In genomic region chr7:46153951-46154787, GRCh38 we compare ENCODE assay signal across 12 cellular contexts.
DNase-seq lines count a peak whose midpoint lies in the region; ATAC-seq and TF ChIP-seq lines count a peak whose summit lies in the region.
"Had no signal": no experiment of that assay in that cellular context is flagged by ENCODE, and none has a peak within 500 bp of the region (broad histone marks: within the 10 kb centered on the region; RNA-seq: fewer than 3 reads in every experiment).

No MANE protein-coding gene starts in this region.

- no peak overlapping the region for H2AK5ac ChIP-seq in mesenchymal stem cell (ENCODE audit: low read length, severe bottlenecking)

- peak; percentile 43 for DNase-seq in RPMI7951 (ENCODE audit: low read depth)
- no peak for DNase-seq in mesenchymal stem cell
- DNase-seq in SHP77 treated with DMSO at 0.1 percent for 48 hours (lab: John Stamatoyannopoulos, UW), result no peak
- DNase-seq: activated CD4-positive, alpha-beta T cell treated with anti-CD3 and anti-CD28 coated beads for 48 hours; NCI-H510A treated with DMSO at 0.1 percent for 48 hours; sigmoid colon; stimulated activated naive B cell treated with anti-CD40 and anti-IgM and Interleukin-4, amounts not matched to agents 10 μg/mL and 1 μg/mL and 100 μg/mL, for 72 hours had no signal

- no peaks in the 10 kb centered on the region for H3K36me3 ChIP-seq in mesenchymal stem cell (ENCODE audit: control insufficient read depth in 1 of 2, insufficient read depth in 2 of 2, low read depth in 1 of 2, low read length in 2 of 2)
- H3K36me3 ChIP-seq: sigmoid colon had no signal

- H2BK12ac ChIP-seq in mesenchymal stem cell (ENCODE audit: low read length in 2 of 2), result peak overlapping the region in 1 of 2 experiments; percentile 0

- 70% methylated on average over 6 of the region's 6 CpGs for WGBS in mesenchymal stem cell

- H2BK120ac ChIP-seq in mesenchymal stem cell (ENCODE audit: low read depth, low read length), result no peak overlapping the region

- H2BK5ac ChIP-seq in mesenchymal stem cell (ENCODE audit: low read depth, low read length, poor library complexity, severe bottlenecking), result no peak overlapping the region

- no peak overlapping the region for H3K14ac ChIP-seq in mesenchymal stem cell (ENCODE audit: low read length in 2 of 2)

- H2AFZ ChIP-seq in mesenchymal stem cell (ENCODE audit: low read depth, low read length), result no peak overlapping the region

- no peaks in the 10 kb centered on the region for H3K9me3 ChIP-seq in mesenchymal stem cell (ENCODE audit: control insufficient read depth, low read length)
- H3K9me3 ChIP-seq: sigmoid colon had no signal

- no peaks in the 10 kb centered on the region for H3K79me1 ChIP-seq in mesenchymal stem cell (replicated peaks; ENCODE audit: low read length, poor library complexity, severe bottlenecking)

- H2BK15ac ChIP-seq in mesenchymal stem cell (ENCODE audit: low read depth, poor library complexity, severe bottlenecking), result no peak overlapping the region

- H3K4me1 ChIP-seq in mesenchymal stem cell (ENCODE audit: control insufficient read depth, insufficient read depth, low read depth, low read length), result peaks cover 3% of the 10 kb centered on the region
- H3K4me1 ChIP-seq: sigmoid colon had no signal

- H3K9ac ChIP-seq in mesenchymal stem cell (ENCODE audit: low read length), result no peak overlapping the region

- H4K91ac ChIP-seq in mesenchymal stem cell (ENCODE audit: low read length), result peak overlapping the region; percentile 14

- no peaks in the 10 kb centered on the region for H3K27me3 ChIP-seq in mesenchymal stem cell (ENCODE audit: control insufficient read depth in 1 of 2, insufficient read depth in 1 of 2, low read length in 2 of 2)
- H3K27me3 ChIP-seq: sigmoid colon had no signal

- H3K23ac ChIP-seq in mesenchymal stem cell (ENCODE audit: low read length in 2 of 2), result no peak overlapping the region

- no peak overlapping the region for H3K18ac ChIP-seq in mesenchymal stem cell (ENCODE audit: low read depth in 1 of 2, low read length in 2 of 2)

- no peak for TF ChIP-seq POLR2A in GM18505 (IDR thresholded peaks at IDR 0.05; ENCODE audit: borderline replicate concordance, extremely low read depth, insufficient read depth, insufficient read length)

- no peak overlapping the region for H3K4ac ChIP-seq in mesenchymal stem cell (ENCODE audit: low read depth in 1 of 2, low read length in 2 of 2)

- no peak overlapping the region for H3K27ac ChIP-seq in mesenchymal stem cell (ENCODE audit: low read length, poor library complexity, severe bottlenecking)
- H3K27ac ChIP-seq: sigmoid colon had no signal

- no peak overlapping the region for H3K4me2 ChIP-seq in mesenchymal stem cell (ENCODE audit: low read length, poor library complexity, severe bottlenecking)

- ATAC-seq in GM18505 (IDR thresholded peaks at IDR 0.05; ENCODE audit: unreplicated experiment), result peak; percentile 57
- peak; percentile 65 for ATAC-seq in HG02610 (IDR thresholded peaks at IDR 0.05; ENCODE audit: unreplicated experiment)
- ATAC-seq in GM21528 (IDR thresholded peaks at IDR 0.05; ENCODE audit: low FRiP score, unreplicated experiment), result no peak
- no peak for ATAC-seq in HG03108 (IDR thresholded peaks at IDR 0.05; ENCODE audit: unreplicated experiment)
- no peak for ATAC-seq in HG03571 (IDR thresholded peaks at IDR 0.05; ENCODE audit: unreplicated experiment)

- no peak overlapping the region for H4K8ac ChIP-seq in mesenchymal stem cell (ENCODE audit: low read length)

- no peak overlapping the region for H3K4me3 ChIP-seq in mesenchymal stem cell (ENCODE audit: insufficient read depth in 1 of 2, low read depth in 1 of 2, low read length in 2 of 2)
- H3K4me3 ChIP-seq: sigmoid colon had no signal

Comparison
In these comparisons a context has a peak if more than half of its experiments do, and no peak if none do; other contexts are left out.
1. ATAC-seq: peak in GM18505 (single experiment) and HG02610 (single experiment); none in GM21528 (single experiment), HG03108 (single experiment) and HG03571 (single experiment).